Comparison of ENCODE assay signal across 8 cellular contexts in the genomic region with DNA sequence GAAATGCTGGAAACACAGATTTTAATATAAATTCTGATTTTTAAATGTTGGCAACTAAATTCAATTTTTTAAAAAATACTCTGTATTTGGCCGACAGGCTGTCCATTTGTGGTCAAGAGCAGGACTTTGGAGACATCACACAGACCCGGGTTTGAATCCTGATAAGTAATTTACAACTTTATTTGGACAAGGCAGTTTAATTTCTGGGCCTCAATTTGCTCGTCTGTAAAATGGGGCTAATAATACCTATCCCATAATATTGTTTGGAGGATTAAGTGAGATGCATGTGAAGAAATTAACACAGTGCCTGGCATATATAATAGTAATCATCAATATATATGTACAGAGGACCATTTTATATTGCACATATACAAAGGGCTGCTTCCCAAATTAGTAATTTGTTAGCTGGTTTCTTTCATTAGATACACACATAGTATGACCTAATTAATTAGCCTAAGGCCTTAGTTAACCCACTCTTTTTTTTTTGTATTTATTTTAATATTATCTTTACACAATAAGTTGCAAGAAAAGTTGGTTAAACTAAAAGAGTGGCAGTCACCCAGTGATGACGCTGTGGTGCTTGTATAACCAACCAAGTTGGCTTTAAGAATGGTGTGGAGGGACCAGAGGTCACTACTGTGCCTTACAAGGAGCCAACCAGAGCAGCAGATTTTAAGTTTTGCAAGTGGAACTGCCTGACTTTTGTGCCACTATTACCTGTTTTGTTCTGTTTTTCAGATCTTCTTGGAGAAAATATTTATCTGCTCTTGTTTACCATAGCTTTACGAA. TPM values are rescaled to one million over a fixed set of nuclear protein-coding genes. Genes with fewer than 3 reads are reported as not detected.
DNase-seq lines count a peak whose midpoint lies in the region; ATAC-seq, FAIRE-seq and TF ChIP-seq lines count a peak whose summit lies in the region.

No MANE protein-coding gene starts in this region.

- intact Hi-C loops in colonic mucosa (cut with DNase I) = no loop called here

- 0 out of 2 replicates have a peak, but pooled peaks cover 6% of the 10 kb centered on the region for H3F3A ChIP-seq in DOHH2 (ENCODE audit: control insufficient read depth, insufficient read depth)

- peaks cover 60% of the 10 kb centered on the region for H3K79me2 ChIP-seq in DOHH2 (ENCODE audit: control insufficient read depth, low read length)

- H3K9me2 ChIP-seq in DOHH2 (replicated peaks; ENCODE audit: control insufficient read depth, low read length) = no peaks in the 10 kb centered on the region

- no peaks in the 10 kb centered on the region for H3K27me3 ChIP-seq in DOHH2 (ENCODE audit: control insufficient read depth, low read length)
- no peaks in the 10 kb centered on the region for H3K27me3 ChIP-seq in colonic mucosa

- TF ChIP-seq CTCF in DOHH2 (IDR thresholded peaks at IDR 0.05; ENCODE audit: low read depth, low read length, poor library complexity, severe bottlenecking) (no peak), colonic mucosa (IDR thresholded peaks at IDR 0.05) (no peak), D721Med (IDR thresholded peaks at IDR 0.05; ENCODE audit: insufficient read depth, missing control alignments) (no peak)

- H3K4me2 ChIP-seq in DOHH2 (ENCODE audit: low read length) = peak overlapping the region; percentile 80

- ATAC-seq in GM21723 (IDR thresholded peaks at IDR 0.05; ENCODE audit: unreplicated experiment) = peak; percentile 51

- H3K9me3 ChIP-seq in DOHH2 (ENCODE audit: control insufficient read depth, insufficient read depth, low read length) (no peaks in the 10 kb centered on the region), colonic mucosa (no peaks in the 10 kb centered on the region)

- H3K4me3 ChIP-seq in DOHH2 (ENCODE audit: low read length) (peak overlapping the region; percentile 99), colonic mucosa (peak overlapping the region; percentile 81)

- DNase-seq in NOMO-1 treated with dmso at 0.1 percent for 144 hours (lab: John Stamatoyannopoulos, UW; ENCODE audit: unreplicated experiment) (peak; percentile 47), colonic mucosa (peak; percentile 46), mucosa of gallbladder (ENCODE audit: low spot score) (peak; percentile 19), 8988T (no peak), NCI-H187 treated with DMSO at 0.1 percent for 48 hours (lab: John Stamatoyannopoulos, UW) (no peak), D721Med (ENCODE audit: insufficient read length, low spot score) (no peak)

- H4K20me1 ChIP-seq in DOHH2 (ENCODE audit: control insufficient read depth, insufficient read depth, low read depth, low read length) = no peaks in the 10 kb centered on the region

- peak overlapping the region; percentile 88 to 98 for H3K9ac ChIP-seq in colonic mucosa (ENCODE audit: low read depth in 2 of 2, low read length in 2 of 2)

- peaks cover 16% of the 10 kb centered on the region for H3K36me3 ChIP-seq in DOHH2 (ENCODE audit: control insufficient read depth, low read length)
- no peaks in the 10 kb centered on the region for H3K36me3 ChIP-seq in colonic mucosa

- H3K27ac ChIP-seq in DOHH2 (ENCODE audit: low read depth, low read length) = peak overlapping the region; percentile 84
- peak overlapping the region; percentile 77 for H3K27ac ChIP-seq in colonic mucosa

- H3K4me1 ChIP-seq in DOHH2 (ENCODE audit: control insufficient read depth, low read length) (peaks cover 27% of the 10 kb centered on the region), colonic mucosa (peaks cover 9% of the 10 kb centered on the region)

- no peak for FAIRE-seq in D721Med (lab: Jason Lieb, UNC)

RNA-seq across cellular contexts. Expression of gene PIGB, which starts 0.7 kb away (rescaled TPM):
- 10 to 100 TPM; 15.0 to 15.8 TPM for total RNA-seq in colonic mucosa
- total RNA-seq in mucosa of gallbladder = 11.9 TPM

RNA-seq across cellular contexts. Expression of gene PIGBOS1, which starts 0.8 kb away (rescaled TPM):
- total RNA-seq in colonic mucosa (10 to 100 TPM; 11.8 to 13.0 TPM), mucosa of gallbladder (12.3 TPM)

RNA-seq across cellular contexts. Expression of gene RAB27A, which starts 30.1 kb away (rescaled TPM):
- total RNA-seq in colonic mucosa (10 to 100 TPM; 46.0 to 69.6 TPM), mucosa of gallbladder (12.8 TPM)

Comparison
In these comparisons a context has a peak if more than half of its experiments do, and no peak if none do; other contexts are left out.
1. DNase-seq: peak in NOMO-1 treated with dmso at 0.1 percent for 144 hours (single experiment), colonic mucosa (single experiment) and mucosa of gallbladder (single experiment); none in 8988T (single experiment), NCI-H187 treated with DMSO at 0.1 percent for 48 hours (single experiment) and D721Med (single experiment).